8 cellular contexts compared by ENCODE assay signal in the genomic region with DNA sequence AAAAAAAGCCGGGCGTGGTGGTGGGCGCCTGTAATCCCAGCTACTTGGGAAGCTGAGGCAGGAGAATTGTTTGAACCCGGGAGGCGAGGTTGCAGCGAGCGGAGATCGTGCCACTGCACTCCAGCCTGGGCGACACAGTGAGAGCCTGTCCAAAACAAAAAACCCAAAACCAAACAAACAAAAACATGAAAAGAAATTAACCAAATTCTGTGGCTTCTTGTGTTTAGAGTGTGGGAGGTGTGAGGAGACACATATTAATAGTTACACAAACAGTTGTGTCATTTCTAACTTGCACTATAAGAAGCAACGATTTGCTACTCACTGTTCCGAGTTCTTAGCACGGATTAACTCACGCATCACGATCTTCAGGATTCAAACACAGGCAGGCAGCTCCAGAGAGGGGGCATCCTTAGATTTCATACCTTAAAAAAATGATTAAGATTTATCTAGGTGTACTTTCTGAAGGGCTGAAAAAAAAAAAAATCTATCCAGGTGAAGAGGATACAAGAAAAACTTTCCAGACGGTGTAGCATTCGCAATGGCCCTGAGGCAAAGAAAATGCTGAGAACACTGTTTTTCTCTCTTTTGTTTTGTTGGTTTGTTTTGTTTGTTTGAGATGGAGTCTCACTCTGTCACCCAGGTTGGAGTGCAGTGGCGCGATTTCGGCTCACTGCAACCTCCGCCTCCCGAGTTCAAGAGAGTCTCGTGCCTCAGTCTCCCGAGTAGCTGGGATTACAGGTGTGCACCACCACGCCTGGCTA. TPM values are rescaled to one million over a fixed set of nuclear protein-coding genes. Genes with fewer than 3 reads are reported as not detected.
A peak's percentile ranks its signal among the peaks of the same experiment; 100 is the strongest.
DNase-seq lines count a peak whose midpoint lies in the region; ATAC-seq and TF ChIP-seq lines count a peak whose summit lies in the region.

No MANE protein-coding gene starts in this region.

- CTCF ChIA-PET in activated CD4-positive, alpha-beta T cell treated with anti-CD3 and anti-CD28 coated beads for 36 hours (lab: Charles Lee), result interaction anchor here (0.6 to 3.1 kb wide), 7 partner anchors 9 to 1379 kb away, joined by 3 to 26 read pairs (median 4); a partner anchor contains a TSS

- H3K36me3 Mint-ChIP-seq in activated CD4-positive, alpha-beta T cell treated with anti-CD3 and anti-CD28 coated beads for 36 hours (ENCODE audit: low read depth), result no peaks in the 10 kb centered on the region
- H3K36me3 Mint-ChIP-seq in nephron (ENCODE audit: low read depth), result no peaks in the 10 kb centered on the region

- TF ChIP-seq CTCF in nephron (IDR thresholded peaks at IDR 0.05; ENCODE audit: unreplicated experiment in 3 of 3), result no peak

- POLR2A ChIA-PET in activated CD4-positive, alpha-beta T cell treated with anti-CD3 and anti-CD28 coated beads for 36 hours (lab: Charles Lee), result interaction anchor here (0.6 to 1.0 kb wide), 4 partner anchors 16 to 132 kb away, joined by 3 to 5 read pairs (median 4); a partner anchor contains a TSS

- H3K79me2 ChIP-seq in Karpas-422 (ENCODE audit: low read length), result peaks cover 18% of the 10 kb centered on the region

- no peaks in the 10 kb centered on the region for H4K20me1 ChIP-seq in Karpas-422 (ENCODE audit: insufficient read depth, low read depth, low read length)

- no peaks in the 10 kb centered on the region for H3K36me3 ChIP-seq in Karpas-422 (ENCODE audit: insufficient read depth, low read length)

- no peaks in the 10 kb centered on the region for H3K27me3 Mint-ChIP-seq in activated CD4-positive, alpha-beta T cell treated with anti-CD3 and anti-CD28 coated beads for 36 hours
- H3K27me3 Mint-ChIP-seq in nephron (ENCODE audit: low read depth), result no peaks in the 10 kb centered on the region

- intact Hi-C loops in activated CD4-positive, alpha-beta T cell treated with anti-CD3 and anti-CD28 coated beads for 36 hours (cut with DNase I, micrococcal nuclease), result loop anchor here (1.0 kb wide), 9 partner anchors 12 to 458 kb away; a partner anchor contains a TSS

- DNase-seq in activated CD4-positive, alpha-beta T cell treated with anti-CD3 and anti-CD28 coated beads for 36 hours, result peak; percentile 13
- no peak for DNase-seq in activated CD4-positive, alpha-beta T cell treated with anti-CD3 and anti-CD28 coated beads, Interleukin-2, amount 50 U/mL, for 1 hour
- DNase-seq in Karpas-422 (no peak), SHP77 (lab: John Stamatoyannopoulos, UW) (no peak)
- DNase-seq in stimulated activated CD4-positive, alpha-beta T cell treated with anti-CD3 and anti-CD28 coated beads, Interleukin-4, amount 100 ng/mL, for 24 hours, result no peak

- no peaks in the 10 kb centered on the region for H3K27me3 ChIP-seq in Karpas-422 (ENCODE audit: low read length)

- H3K9me3 ChIP-seq in Karpas-422 (ENCODE audit: low read length), result no peaks in the 10 kb centered on the region

- H3K27ac Mint-ChIP-seq in activated CD4-positive, alpha-beta T cell treated with anti-CD3 and anti-CD28 coated beads for 36 hours, result peak overlapping the region; percentile 97
- H3K27ac Mint-ChIP-seq in nephron, result peak overlapping the region; percentile 96 to 98 (median 96)

- H3K4me1 Mint-ChIP-seq in activated CD4-positive, alpha-beta T cell treated with anti-CD3 and anti-CD28 coated beads for 36 hours, result peaks cover 19% of the 10 kb centered on the region
- H3K4me1 Mint-ChIP-seq in nephron, result peaks cover 11% of the 10 kb centered on the region

- peak overlapping the region; percentile 87 for H3K4me3 ChIP-seq in Karpas-422 (ENCODE audit: low read length)

- H3K4me3 Mint-ChIP-seq in activated CD4-positive, alpha-beta T cell treated with anti-CD3 and anti-CD28 coated beads for 36 hours, result peak overlapping the region; percentile 97
- H3K4me3 Mint-ChIP-seq in nephron, result peak overlapping the region; percentile 96 to 100 (median 99)

- no peak overlapping the region; the same call in 1 of the 2 replicates for H2AFZ ChIP-seq in Karpas-422 (ENCODE audit: low read length)

- H3K27ac ChIP-seq in Karpas-422 (ENCODE audit: low read length), result peak overlapping the region; percentile 56
- peak overlapping the region; percentile 81 for H3K27ac ChIP-seq in cingulate gyrus (ENCODE audit: low read depth, low read length)

- peak overlapping the region; percentile 70 for H3K4me2 ChIP-seq in Karpas-422 (ENCODE audit: low read depth, low read length, poor library complexity, severe bottlenecking)

- no peaks in the 10 kb centered on the region for H3K9me3 Mint-ChIP-seq in activated CD4-positive, alpha-beta T cell treated with anti-CD3 and anti-CD28 coated beads for 36 hours (ENCODE audit: low read depth)
- no peaks in the 10 kb centered on the region for H3K9me3 Mint-ChIP-seq in nephron

- H3K9ac ChIP-seq in Karpas-422 (ENCODE audit: low read length), result peak overlapping the region; percentile 96

- peak; percentile 54 for ATAC-seq in activated CD4-positive, alpha-beta T cell treated with anti-CD3 and anti-CD28 coated beads for 36 hours
- ATAC-seq in GM19397 (IDR thresholded peaks at IDR 0.05; ENCODE audit: unreplicated experiment), result no peak

- peaks cover 32% of the 10 kb centered on the region for H3K4me1 ChIP-seq in Karpas-422 (ENCODE audit: low read length)

- H3K9me2 ChIP-seq in Karpas-422 (replicated peaks; ENCODE audit: insufficient read depth, low read length), result no peaks in the 10 kb centered on the region

RNA-seq across cellular contexts. Expression of a gene that starts 0.7 kb away (rescaled TPM):
- 10 to 100 TPM; 31.9 to 46.0 TPM for total RNA-seq in activated CD4-positive, alpha-beta T cell treated with anti-CD3 and anti-CD28 coated beads for 36 hours
- 25.6 and 45.2 TPM in 2 replicates for total RNA-seq in Karpas-422 (2014; rRNA removed; shearing (Covaris generic); ENCODE audit: low replicate concordance)

RNA-seq across cellular contexts. Expression of a gene that starts 25.4 kb away (rescaled TPM):
- total RNA-seq in activated CD4-positive, alpha-beta T cell treated with anti-CD3 and anti-CD28 coated beads for 36 hours, result 10 to 100 TPM; 27.4 to 35.6 TPM
- total RNA-seq in Karpas-422 (2014; rRNA removed; shearing (Covaris generic); ENCODE audit: low replicate concordance), result 16.8 and 39.7 TPM in 2 replicates

RNA-seq across cellular contexts. Expression of a gene that starts 35.0 kb away (rescaled TPM):
- 10 to 100 TPM; 55.0 to 64.8 TPM for total RNA-seq in activated CD4-positive, alpha-beta T cell treated with anti-CD3 and anti-CD28 coated beads for 36 hours
- 43.1 and 69.8 TPM in 2 replicates for total RNA-seq in Karpas-422 (2014; rRNA removed; shearing (Covaris generic); ENCODE audit: low replicate concordance)

RNA-seq across cellular contexts. Expression of a gene that starts 42.1 kb away (rescaled TPM):
- 1 to 10 TPM; 4.2 to 4.5 TPM for total RNA-seq in activated CD4-positive, alpha-beta T cell treated with anti-CD3 and anti-CD28 coated beads for 36 hours
- 37.8 and 47.2 TPM in 2 replicates for total RNA-seq in Karpas-422 (2014; rRNA removed; shearing (Covaris generic); ENCODE audit: low replicate concordance)

RNA-seq across cellular contexts. Expression of a gene that starts 47.7 kb away (rescaled TPM):
- 10 to 100 TPM; 53.1 to 64.1 TPM for total RNA-seq in activated CD4-positive, alpha-beta T cell treated with anti-CD3 and anti-CD28 coated beads for 36 hours
- 35.6 and 55.7 TPM in 2 replicates for total RNA-seq in Karpas-422 (2014; rRNA removed; shearing (Covaris generic); ENCODE audit: low replicate concordance)
